27 cellular contexts compared by ENCODE assay signal in genomic region chr17:16472539-16472938, GRCh38.
"Had no signal": no experiment of that assay in that cellular context is flagged by ENCODE, and none has a peak within 500 bp of the region (broad histone marks: within the 10 kb centered on the region; RNA-seq: fewer than 3 reads in every experiment).

No MANE protein-coding gene starts in this region.

- H3K36me3 Mint-ChIP-seq: naive thymus-derived CD8-positive, alpha-beta T cell; stimulated activated memory B cell treated with anti-CD40 and anti-IgM and Interleukin-4, amounts not matched to agents 10 μg/mL and 1 μg/mL and 100 μg/mL, for 72 hours; type B pancreatic cell had no signal

- H3K4me1 Mint-ChIP-seq: naive thymus-derived CD8-positive, alpha-beta T cell; stimulated activated memory B cell treated with anti-CD40 and anti-IgM and Interleukin-4, amounts not matched to agents 10 μg/mL and 1 μg/mL and 100 μg/mL, for 72 hours had no signal

- H3K4me3 Mint-ChIP-seq: effector memory CD8-positive, alpha-beta T cell; naive thymus-derived CD8-positive, alpha-beta T cell; nephron progenitor cell; stimulated activated memory B cell treated with anti-CD40 and anti-IgM and Interleukin-4, amounts not matched to agents 10 μg/mL and 1 μg/mL and 100 μg/mL, for 72 hours; type B pancreatic cell had no signal

- H3K27me3 Mint-ChIP-seq: effector memory CD8-positive, alpha-beta T cell; naive thymus-derived CD8-positive, alpha-beta T cell; progenitor cell of endocrine pancreas; stimulated activated memory B cell treated with anti-CD40 and anti-IgM and Interleukin-4, amounts not matched to agents 10 μg/mL and 1 μg/mL and 100 μg/mL, for 72 hours had no signal

- H3K27me3 ChIP-seq: esophagus squamous epithelium, gastroesophageal sphincter, heart left ventricle, hepatocyte, neutrophil, testis, tibial artery had no signal

- H3K9me3 ChIP-seq: esophagus squamous epithelium, gastroesophageal sphincter, heart left ventricle, neutrophil, testis, tibial artery had no signal

- H3K4me3 ChIP-seq: esophagus squamous epithelium, gastroesophageal sphincter, heart left ventricle, hepatocyte, lung, testis, tibial artery had no signal

- H3K9me3 Mint-ChIP-seq: effector memory CD8-positive, alpha-beta T cell; naive thymus-derived CD8-positive, alpha-beta T cell; nephron progenitor cell; stimulated activated memory B cell treated with anti-CD40 and anti-IgM and Interleukin-4, amounts not matched to agents 10 μg/mL and 1 μg/mL and 100 μg/mL, for 72 hours; type B pancreatic cell had no signal

- FAIRE-seq: endometrium, kidney had no signal

- H2AFZ ChIP-seq: hepatocyte, parathyroid adenoma had no signal

- H3K4me2 ChIP-seq: hepatocyte had no signal

- H3K27ac Mint-ChIP-seq: effector memory CD8-positive, alpha-beta T cell; nephron progenitor cell; progenitor cell of endocrine pancreas; stimulated activated memory B cell treated with anti-CD40 and anti-IgM and Interleukin-4, amounts not matched to agents 10 μg/mL and 1 μg/mL and 100 μg/mL, for 72 hours; type B pancreatic cell had no signal

- H3K9ac ChIP-seq: parathyroid adenoma had no signal

- H3K4me1 ChIP-seq: parathyroid adenoma had no signal

- H3K27ac ChIP-seq: esophagus squamous epithelium, gastroesophageal sphincter, heart left ventricle, hepatocyte, neutrophil, parathyroid adenoma, testis, tibial artery had no signal

- H3K36me3 ChIP-seq: esophagus squamous epithelium, gastroesophageal sphincter, heart left ventricle, tibial artery had no signal

- ATAC-seq: effector memory CD8-positive, alpha-beta T cell; gastroesophageal sphincter; heart left ventricle; left lobe of liver; naive thymus-derived CD8-positive, alpha-beta T cell; sciatic nerve; stimulated activated memory B cell treated with anti-CD40 and anti-IgM and Interleukin-4, amounts not matched to agents 10 μg/mL and 1 μg/mL and 100 μg/mL, for 72 hours; stimulated activated naive CD8-positive, alpha-beta T cell treated with anti-CD3 and anti-CD28 coated beads, Interleukin-15, Interleukin-2, amounts not matched to agents 100 U/mL and 50 U/mL, for 24 hours had no signal

- DNase-seq: cortex of kidney; effector memory CD8-positive, alpha-beta T cell; erythroblast; esophagus squamous epithelium; foreskin fibroblast; heart left ventricle; kidney; mesendoderm; midbrain; naive thymus-derived CD8-positive, alpha-beta T cell; nephron progenitor cell; stimulated activated CD4-positive, alpha-beta T cell treated with anti-CD3 and anti-CD28 coated beads, Interleukin-4, amount 100 ng/mL, for 4 hours; stimulated activated naive CD8-positive, alpha-beta T cell treated with anti-CD3 and anti-CD28 coated beads, Interleukin-15, Interleukin-2, amounts not matched to agents 100 U/mL and 50 U/mL, for 24 hours; substantia nigra; testis; tibial artery had no signal
